In the genomic region with DNA sequence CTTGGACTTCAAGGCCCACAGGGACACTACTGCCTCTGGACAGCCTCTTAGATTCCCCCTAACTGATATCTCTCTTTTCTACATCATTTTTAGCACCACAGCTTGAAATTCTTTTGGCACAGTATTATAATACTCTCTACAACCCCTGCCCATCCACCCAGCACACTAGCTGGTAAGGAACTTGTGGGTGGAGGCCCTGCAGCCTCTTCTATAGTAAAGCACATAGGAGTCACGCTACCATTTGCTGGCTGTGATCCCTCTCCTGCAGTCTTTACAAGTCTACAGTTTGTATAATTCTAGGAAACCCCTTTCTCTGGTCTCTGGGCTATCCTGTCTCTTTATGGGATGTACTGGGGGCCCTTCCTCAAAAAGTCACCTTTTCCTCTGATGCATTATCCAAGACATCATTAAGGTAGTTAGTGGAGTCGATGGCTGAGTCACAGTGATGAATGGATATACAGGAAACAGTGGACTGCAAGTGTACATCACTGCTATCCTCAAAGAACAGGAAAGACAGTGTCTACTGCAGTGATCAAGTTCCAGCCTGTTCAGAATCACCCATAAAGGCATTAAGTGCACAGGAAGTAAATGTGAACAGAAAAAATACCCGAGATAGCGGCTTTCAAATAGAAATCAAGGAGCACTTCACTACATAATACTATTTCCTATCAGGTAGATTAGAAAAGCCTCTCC, we compare ENCODE assay signal across 1 cellular context.
TF ChIP-seq lines count a peak whose summit lies in the region.

No MANE protein-coding gene starts in this region.

TF ChIP-seq in HepG2, 621 proteins besides CTCF, POLR2A, EP300 and RAD21:
- TF ChIP-seq ZNF343 (CRISPR knock-in tag; IDR thresholded peaks at IDR 0.05) (no peak), ZNF225 (CRISPR knock-in tag; IDR thresholded peaks at IDR 0.05) (no peak), ZNF768 (CRISPR knock-in tag; IDR thresholded peaks at IDR 0.05) (no peak), ZNF776 (CRISPR knock-in tag; IDR thresholded peaks at IDR 0.05) (no peak)
